In the genomic region with DNA sequence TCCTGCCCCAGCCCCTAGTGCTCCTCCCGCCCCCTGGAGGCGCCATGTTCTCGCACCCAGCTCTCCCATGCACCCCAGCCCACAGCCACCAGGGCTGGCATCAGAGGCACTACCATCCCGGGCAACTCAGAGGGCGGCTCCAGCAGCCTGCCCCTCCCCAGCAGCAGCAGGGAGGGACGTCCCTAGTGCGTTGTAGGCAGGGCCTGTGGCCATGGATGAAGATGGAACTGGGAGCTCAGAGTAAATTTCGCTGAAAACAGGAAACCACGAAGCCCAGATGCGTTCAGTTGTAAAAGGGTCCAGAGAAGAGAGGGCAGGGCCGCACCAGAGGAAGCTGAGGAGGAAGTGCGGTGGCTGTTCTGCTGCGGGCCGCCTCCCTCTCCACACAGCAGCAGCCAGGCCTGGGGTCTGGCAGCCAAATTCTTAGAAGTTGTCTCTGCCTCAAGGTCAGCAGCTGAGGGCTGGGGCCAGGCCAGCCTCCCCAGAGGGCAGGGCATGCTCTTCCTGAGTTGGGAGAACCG, we compare ENCODE assay signal across 8 cellular contexts. TPM values are rescaled to one million over a fixed set of nuclear protein-coding genes. Genes with fewer than 3 reads are reported as not detected.
DNase-seq lines count a peak whose midpoint lies in the region; ATAC-seq, FAIRE-seq and TF ChIP-seq lines count a peak whose summit lies in the region.

No MANE protein-coding gene starts in this region.

- H3K4me3 ChIP-seq in Jurkat, Clone E6-1 (ENCODE audit: low read length), result peak overlapping the region; percentile 38
- H3K4me3 ChIP-seq in gastroesophageal sphincter, result no peak overlapping the region
- no peak overlapping the region for H3K4me3 ChIP-seq in small intestine (ENCODE audit: low read depth in 1 of 2, low read length in 2 of 2)

- peak in 2 of 4 experiments; percentile 7 to 13 for TF ChIP-seq CTCF in gastroesophageal sphincter (IDR thresholded peaks at IDR 0.05)

- no peaks in the 10 kb centered on the region for H3K27me3 Mint-ChIP-seq in activated CD8-positive, alpha-beta T cell treated with anti-CD3 and anti-CD28 coated beads, Interleukin-2, amount 10 ng/mL, durations not matched to agents 7 days and 5 days (ENCODE audit: low read depth)

- H3K27ac ChIP-seq in gastroesophageal sphincter (peak overlapping the region in 3 of 4 donors; percentile 69 to 78 (median 72)), small intestine (ENCODE audit: low read depth in 1 of 2, low read length in 1 of 2) (peak overlapping the region; percentile 79 to 85)

- POLR2A ChIA-PET in activated CD8-positive, alpha-beta T cell treated with anti-CD3 and anti-CD28 coated beads, Interleukin-2, amount 10 ng/mL, durations not matched to agents 7 days and 5 days (lab: Charles Lee), result interaction anchor here (1.0 to 5.7 kb wide), 10 partner anchors 9 to 50 kb away, joined by 4 to 60 read pairs (median 10); a partner anchor contains a TSS

- ATAC-seq in GM18867 (IDR thresholded peaks at IDR 0.05; ENCODE audit: unreplicated experiment) (peak; percentile 53), gastroesophageal sphincter (peak; percentile 71)
- ATAC-seq in activated CD8-positive, alpha-beta T cell treated with anti-CD3 and anti-CD28 coated beads, Interleukin-2, amount 10 ng/mL, durations not matched to agents 7 days and 5 days, result peak; percentile 83

- peak overlapping the region; percentile 93 for H3K27ac Mint-ChIP-seq in activated CD8-positive, alpha-beta T cell treated with anti-CD3 and anti-CD28 coated beads, Interleukin-2, amount 10 ng/mL, durations not matched to agents 7 days and 5 days

- peak; percentile 99 for DNase-seq in Jurkat, Clone E6-1 (ENCODE audit: low read depth, low spot score)
- peak; percentile 94 for DNase-seq in activated CD8-positive, alpha-beta T cell treated with anti-CD3 and anti-CD28 coated beads, Interleukin-2, amount 10 ng/mL, durations not matched to agents 7 days and 5 days
- DNase-seq in small intestine (peak; percentile 74), NCI-H748 treated with DMSO at 0.1 percent for 48 hours (lab: John Stamatoyannopoulos, UW) (no peak), NCI-H1694 (lab: John Stamatoyannopoulos, UW) (no peak), NCI-H1048 (lab: John Stamatoyannopoulos, UW) (no peak)

- no peak for TF ChIP-seq POLR2A in gastroesophageal sphincter (IDR thresholded peaks at IDR 0.05)

- H3K27me3 ChIP-seq in gastroesophageal sphincter (no peaks in the 10 kb centered on the region), small intestine (ENCODE audit: control insufficient read depth in 2 of 2, insufficient read depth in 2 of 2, low read length in 2 of 2) (no peaks in the 10 kb centered on the region)

- no peak for TF ChIP-seq EP300 in gastroesophageal sphincter (IDR thresholded peaks at IDR 0.05)

- peak overlapping the region; percentile 61 for H3K4me3 Mint-ChIP-seq in activated CD8-positive, alpha-beta T cell treated with anti-CD3 and anti-CD28 coated beads, Interleukin-2, amount 10 ng/mL, durations not matched to agents 7 days and 5 days

- no peaks in the 10 kb centered on the region for H3K9me3 ChIP-seq in gastroesophageal sphincter
- H3K9me3 ChIP-seq in small intestine (ENCODE audit: control insufficient read depth, low read depth), result no peaks in the 10 kb centered on the region

- H3K36me3 ChIP-seq in gastroesophageal sphincter, result peaks cover 0 to 42% of the 10 kb centered on the region in 2 donors
- peaks cover 0 to 3% of the 10 kb centered on the region in 2 donors for H3K36me3 ChIP-seq in small intestine (ENCODE audit: control insufficient read depth in 2 of 2, insufficient read depth in 2 of 2, low read length in 2 of 2)

- no peaks in the 10 kb centered on the region for H3K9me3 Mint-ChIP-seq in activated CD8-positive, alpha-beta T cell treated with anti-CD3 and anti-CD28 coated beads, Interleukin-2, amount 10 ng/mL, durations not matched to agents 7 days and 5 days (ENCODE audit: insufficient read depth)

- H3K36me3 Mint-ChIP-seq in activated CD8-positive, alpha-beta T cell treated with anti-CD3 and anti-CD28 coated beads, Interleukin-2, amount 10 ng/mL, durations not matched to agents 7 days and 5 days (ENCODE audit: low read depth), result peaks cover 76% of the 10 kb centered on the region

- peaks cover 0 to 78% (median 33%) of the 10 kb centered on the region in 3 donors for H3K4me1 ChIP-seq in gastroesophageal sphincter
- peaks cover 22 to 36% of the 10 kb centered on the region in 2 donors for H3K4me1 ChIP-seq in small intestine (ENCODE audit: control insufficient read depth in 2 of 2, insufficient read depth in 1 of 2, low read depth in 1 of 2, low read length in 1 of 2)

- no peak for FAIRE-seq in small intestine (lab: Jason Lieb, UNC)

- peaks cover 98% of the 10 kb centered on the region for H3K4me1 Mint-ChIP-seq in activated CD8-positive, alpha-beta T cell treated with anti-CD3 and anti-CD28 coated beads, Interleukin-2, amount 10 ng/mL, durations not matched to agents 7 days and 5 days (ENCODE audit: low read depth)

- 28 to 40% methylated on average over 4 to 7 of the region's 15 CpGs for whole genome bisulfite sequencing in gastroesophageal sphincter (ENCODE audit: low coverage in 1 of 2), 2 donors
- 20 to 41% (median 28%) methylated on average over 15 of the region's 15 CpGs for WGBS in small intestine, 3 donors

- CTCF ChIA-PET in activated CD8-positive, alpha-beta T cell treated with anti-CD3 and anti-CD28 coated beads, Interleukin-2, amount 10 ng/mL, durations not matched to agents 7 days and 5 days (lab: Charles Lee), result interaction anchor here (1.0 to 8.4 kb wide), 10 partner anchors 9 to 64 kb away, joined by 3 to 116 read pairs (median 10); a partner anchor contains a TSS

RNA-seq across cellular contexts. Expression of a gene that starts 24.6 kb away (rescaled TPM):
- polyA plus RNA-seq in Jurkat, Clone E6-1 (2012; ENCODE audit: insufficient read depth, insufficient read length), result 8.0 TPM
- 100 to 1,000 TPM; 127 to 133 TPM for total RNA-seq in activated CD8-positive, alpha-beta T cell treated with anti-CD3 and anti-CD28 coated beads, Interleukin-2, amount 10 ng/mL, durations not matched to agents 7 days and 5 days
- 10 to 100 TPM; 34.7 to 83.6 (median 61.6) TPM for total RNA-seq in gastroesophageal sphincter
- polyA plus RNA-seq in small intestine, result 10 to 100 TPM; 26.6 to 58.9 (median 49.6) TPM

RNA-seq across cellular contexts. Expression of a gene that starts 29.2 kb away (rescaled TPM):
- polyA plus RNA-seq in Jurkat, Clone E6-1 (2012; ENCODE audit: insufficient read depth, insufficient read length), result not detected
- total RNA-seq in activated CD8-positive, alpha-beta T cell treated with anti-CD3 and anti-CD28 coated beads, Interleukin-2, amount 10 ng/mL, durations not matched to agents 7 days and 5 days, result 1 to 10 TPM in 1 of 2 experiments, under 1 TPM in 1; 0.73 to 1.1 TPM
- under 1 TPM in 1 of 4 donors, not detected in 3; 0.13 TPM for total RNA-seq in gastroesophageal sphincter
- polyA plus RNA-seq in small intestine, result under 1 TPM in 1 of 3 donors, not detected in 2; 0.06 TPM

Comparison
In these comparisons a context has a peak if more than half of its experiments do, and no peak if none do; other contexts are left out.
1. DNase-seq: peak in Jurkat, Clone E6-1 (single experiment), activated CD8-positive, alpha-beta T cell treated with anti-CD3 and anti-CD28 coated beads, Interleukin-2, amount 10 ng/mL, durations not matched to agents 7 days and 5 days (single experiment) and small intestine (single experiment); none in NCI-H748 treated with DMSO at 0.1 percent for 48 hours (single experiment), NCI-H1694 (single experiment) and NCI-H1048 (single experiment).
2. Peak in every context shown above with its lines, with median percentiles within 50 percentile points of each other: ATAC-seq.